ENCODE assay signal across 1 cellular context in genomic region chr11:26916805-26917204, GRCh38.
TF ChIP-seq lines count a peak whose summit lies in the region.

No MANE protein-coding gene starts in this region.

TF ChIP-seq in IMR-90, 13 proteins besides CTCF, POLR2A, EP300 and RAD21:
- TF ChIP-seq, protein P1, sequence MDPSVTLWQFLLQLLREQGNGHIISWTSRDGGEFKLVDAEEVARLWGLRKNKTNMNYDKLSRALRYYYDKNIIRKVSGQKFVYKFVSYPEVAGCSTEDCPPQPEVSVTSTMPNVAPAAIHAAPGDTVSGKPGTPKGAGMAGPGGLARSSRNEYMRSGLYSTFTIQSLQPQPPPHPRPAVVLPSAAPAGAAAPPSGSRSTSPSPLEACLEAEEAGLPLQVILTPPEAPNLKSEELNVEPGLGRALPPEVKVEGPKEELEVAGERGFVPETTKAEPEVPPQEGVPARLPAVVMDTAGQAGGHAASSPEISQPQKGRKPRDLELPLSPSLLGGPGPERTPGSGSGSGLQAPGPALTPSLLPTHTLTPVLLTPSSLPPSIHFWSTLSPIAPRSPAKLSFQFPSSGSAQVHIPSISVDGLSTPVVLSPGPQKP (IDR thresholded peaks at IDR 0.05; ENCODE audit: borderline replicate concordance, low read depth, low read length), result no peak
- TF ChIP-seq MAFK (IDR thresholded peaks at IDR 0.05; ENCODE audit: low read depth, low read length), result peak; percentile 77
